In the genomic region with DNA sequence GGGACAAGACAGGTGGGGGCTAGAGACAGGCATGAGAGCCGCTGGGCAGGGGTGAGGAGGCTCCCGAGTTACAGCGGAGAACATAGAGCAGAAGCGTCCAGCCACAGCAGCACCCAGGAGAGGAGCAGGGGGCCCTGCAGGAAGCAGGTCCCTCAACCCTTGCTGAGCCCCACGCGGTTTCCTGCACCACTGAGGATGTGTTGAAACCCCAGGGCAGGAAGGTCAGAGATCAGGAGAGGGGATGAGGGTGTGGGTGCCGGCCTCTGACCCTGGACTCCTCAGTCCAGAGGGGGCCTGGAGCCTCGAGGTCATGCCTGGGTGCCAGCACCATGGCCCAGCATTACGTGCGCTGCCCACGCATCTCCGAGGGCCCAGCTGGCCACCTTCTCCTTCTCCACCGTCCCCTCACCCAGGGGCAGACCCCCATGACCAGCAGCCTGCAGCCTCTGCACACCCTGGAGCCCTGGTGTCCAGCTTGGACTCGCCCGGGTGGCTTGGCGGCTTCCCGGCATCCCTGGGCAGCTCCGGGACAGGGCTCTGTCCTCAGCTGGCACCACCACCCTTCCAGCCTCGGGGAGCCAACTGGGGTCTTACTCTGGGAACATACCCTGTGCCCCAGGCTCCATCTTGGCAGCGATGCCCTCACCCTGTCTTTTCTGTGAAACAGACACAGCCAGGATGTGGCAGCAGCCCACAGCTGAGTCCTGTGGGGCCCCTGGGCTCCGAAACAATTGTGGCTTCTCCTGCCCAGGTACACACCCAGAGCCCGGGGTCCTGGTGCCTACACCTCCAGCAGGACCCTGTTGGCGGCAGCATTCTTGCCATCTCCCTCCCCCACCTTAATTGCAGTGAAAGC, we compare ENCODE assay signal across 29 cellular contexts. TPM values are rescaled to one million over a fixed set of nuclear protein-coding genes. Genes with fewer than 3 reads are reported as not detected.
DNase-seq lines count a peak whose midpoint lies in the region; ATAC-seq and FAIRE-seq lines count a peak whose summit lies in the region.
"Had no signal": no experiment of that assay in that cellular context is flagged by ENCODE, and none has a peak within 500 bp of the region (broad histone marks: within the 10 kb centered on the region; RNA-seq: fewer than 3 reads in every experiment).

No MANE protein-coding gene starts in this region.

- CTCF ChIA-PET in activated CD4-positive, alpha-beta T cell treated with anti-CD3 and anti-CD28 coated beads for 36 hours (lab: Charles Lee) = interaction anchor here (0.6 kb wide), 1 partner anchor 30 kb away, joined by 3 read pairs; no protein-coding TSS in a partner anchor

- POLR2A ChIA-PET in activated CD4-positive, alpha-beta T cell treated with anti-CD3 and anti-CD28 coated beads for 36 hours (lab: Charles Lee) = no interaction called here

- H3K36me3 Mint-ChIP-seq in activated CD4-positive, alpha-beta T cell treated with anti-CD3 and anti-CD28 coated beads for 36 hours (ENCODE audit: low read depth) = no peaks in the 10 kb centered on the region
- no peaks in the 10 kb centered on the region for H3K36me3 Mint-ChIP-seq in stimulated activated effector memory CD8-positive, alpha-beta T cell treated with anti-CD3 and anti-CD28 coated beads, Interleukin-12 subunit alpha, Interleukin-12 subunit beta, amount 100 ng/mL, for 72 hours

- ATAC-seq in activated CD4-positive, alpha-beta T cell treated with anti-CD3 and anti-CD28 coated beads for 36 hours = peak; percentile 45
- no peak for ATAC-seq in stimulated activated effector memory CD8-positive, alpha-beta T cell treated with anti-CD3 and anti-CD28 coated beads, Interleukin-12 subunit alpha, Interleukin-12 subunit beta, amount 100 ng/mL, for 72 hours
- ATAC-seq: body of pancreas, esophagus mucosa, GM12878, left ventricle myocardium superior had no signal

- H3K27me3 Mint-ChIP-seq in activated CD4-positive, alpha-beta T cell treated with anti-CD3 and anti-CD28 coated beads for 36 hours = no peaks in the 10 kb centered on the region

- FAIRE-seq in frontal cortex (lab: Jason Lieb, UNC) = no peak
- FAIRE-seq: GM12878, RCC 7860 had no signal

- H3K9me3 Mint-ChIP-seq in activated CD4-positive, alpha-beta T cell treated with anti-CD3 and anti-CD28 coated beads for 36 hours (ENCODE audit: low read depth) = no peaks in the 10 kb centered on the region
- no peaks in the 10 kb centered on the region for H3K9me3 Mint-ChIP-seq in stimulated activated effector memory CD8-positive, alpha-beta T cell treated with anti-CD3 and anti-CD28 coated beads, Interleukin-12 subunit alpha, Interleukin-12 subunit beta, amount 100 ng/mL, for 72 hours

- no peak overlapping the region for H3K27ac Mint-ChIP-seq in activated CD4-positive, alpha-beta T cell treated with anti-CD3 and anti-CD28 coated beads for 36 hours
- H3K27ac Mint-ChIP-seq in stimulated activated effector memory CD8-positive, alpha-beta T cell treated with anti-CD3 and anti-CD28 coated beads, Interleukin-12 subunit alpha, Interleukin-12 subunit beta, amount 100 ng/mL, for 72 hours = peak overlapping the region; percentile 45

- H3K4me3 Mint-ChIP-seq in activated CD4-positive, alpha-beta T cell treated with anti-CD3 and anti-CD28 coated beads for 36 hours = no peak overlapping the region
- H3K4me3 Mint-ChIP-seq in stimulated activated effector memory CD8-positive, alpha-beta T cell treated with anti-CD3 and anti-CD28 coated beads, Interleukin-12 subunit alpha, Interleukin-12 subunit beta, amount 100 ng/mL, for 72 hours = no peak overlapping the region

- DNase-seq in activated CD4-positive, alpha-beta T cell treated with anti-CD3 and anti-CD28 coated beads for 36 hours = peak; percentile 50
- DNase-seq in activated CD4-positive, alpha-beta T cell treated with anti-CD3 and anti-CD28 coated beads, Interleukin-2, amount 50 U/mL, for 1 hour = no peak
- peak; percentile 20 for DNase-seq in UCSD-AML1 (lab: John Stamatoyannopoulos, UW; ENCODE audit: unreplicated experiment)
- peak; percentile 44 for DNase-seq in left kidney (ENCODE audit: low read depth, low spot score)
- DNase-seq in stimulated activated effector memory CD8-positive, alpha-beta T cell treated with anti-CD3 and anti-CD28 coated beads, Interleukin-12 subunit alpha, Interleukin-12 subunit beta, amount 100 ng/mL, for 72 hours (ENCODE audit: low spot score in 2 of 2) = peak in 1 of 2 donors; percentile 54
- DNase-seq in kidney tubule cell (ENCODE audit: low spot score) = no peak
- no peak for DNase-seq in SHP77 treated with DMSO at 0.1 percent for 48 hours (lab: John Stamatoyannopoulos, UW)
- no peak for DNase-seq in frontal cortex (ENCODE audit: low spot score in 2 of 2)
- DNase-seq: activated effector memory CD4-positive, alpha-beta T cell treated with anti-CD3 and anti-CD28 coated beads, Interleukin-2, amount 50 U/mL, for 16 hours; activated T-cell treated with anti-CD3 and anti-CD28 coated beads for 4 hours; body of pancreas; Calu3; effector CD8-positive, alpha-beta T cell; foreskin melanocyte; KBM-7; left ventricle myocardium superior; midbrain; MM.1S; NCI-H1694; NCI-H2171 treated with DMSO at 0.1 percent for 48 hours; NCI-H526; SJCRH30; stimulated activated CD4-positive, alpha-beta T cell treated with anti-CD3 and anti-CD28 coated beads, Interleukin-15, amount 100 ng/mL, for 24 hours; stomach; T-helper 1 cell; transverse colon had no signal

- intact Hi-C loops in activated CD4-positive, alpha-beta T cell treated with anti-CD3 and anti-CD28 coated beads for 36 hours (cut with DNase I, micrococcal nuclease) = no loop called here

- H3K4me1 Mint-ChIP-seq in activated CD4-positive, alpha-beta T cell treated with anti-CD3 and anti-CD28 coated beads for 36 hours = peaks cover 15% of the 10 kb centered on the region
- peaks cover 18% of the 10 kb centered on the region for H3K4me1 Mint-ChIP-seq in stimulated activated effector memory CD8-positive, alpha-beta T cell treated with anti-CD3 and anti-CD28 coated beads, Interleukin-12 subunit alpha, Interleukin-12 subunit beta, amount 100 ng/mL, for 72 hours

RNA-seq across cellular contexts. Expression of gene STK32C, which starts 52.0 kb away (rescaled TPM):
- 10 to 100 TPM; 15.8 to 19.9 TPM for total RNA-seq in activated CD4-positive, alpha-beta T cell treated with anti-CD3 and anti-CD28 coated beads for 36 hours
- 25.3 TPM for total RNA-seq in frontal cortex

Comparison
In these comparisons a context has a peak if more than half of its experiments do, and no peak if none do; other contexts are left out.
1. DNase-seq: peak in activated CD4-positive, alpha-beta T cell treated with anti-CD3 and anti-CD28 coated beads for 36 hours (single experiment), UCSD-AML1 (single experiment) and left kidney (single experiment); none in activated CD4-positive, alpha-beta T cell treated with anti-CD3 and anti-CD28 coated beads, Interleukin-2, amount 50 U/mL, for 1 hour (single experiment), kidney tubule cell (single experiment), SHP77 treated with DMSO at 0.1 percent for 48 hours (single experiment) and frontal cortex (0 of 2).